In genomic region chr7:135204271-135204872, GRCh38 we compare ENCODE assay signal across 20 cellular contexts. TPM values are rescaled to one million over a fixed set of nuclear protein-coding genes. Genes with fewer than 3 reads are reported as not detected.
DNase-seq lines count a peak whose midpoint lies in the region; ATAC-seq and TF ChIP-seq lines count a peak whose summit lies in the region.
"Had no signal": no experiment of that assay in that cellular context is flagged by ENCODE, and none has a peak within 500 bp of the region (broad histone marks: within the 10 kb centered on the region; RNA-seq: fewer than 3 reads in every experiment).

No MANE protein-coding gene starts in this region.

- no peak for TF ChIP-seq CTCF in upper lobe of right lung (IDR thresholded peaks at IDR 0.05)

- no peak for ATAC-seq in Right ventricle myocardium superior (ENCODE audit: poor library complexity)
- peak; percentile 32 for ATAC-seq in upper lobe of right lung
- ATAC-seq in GM18858 (IDR thresholded peaks at IDR 0.05; ENCODE audit: unreplicated experiment) = no peak
- no peak for ATAC-seq in HG03095 (IDR thresholded peaks at IDR 0.05; ENCODE audit: unreplicated experiment)
- ATAC-seq: activated CD8-positive, alpha-beta T cell treated with anti-CD3 and anti-CD28 coated beads, Interleukin-2, amount 10 ng/mL, durations not matched to agents 7 days and 5 days; naive thymus-derived CD4-positive, alpha-beta T cell had no signal

- intact Hi-C loops in cardiac septum (cut with DNase I) = no loop called here
- intact Hi-C loops in Right ventricle myocardium superior (cut with DNase I) = no loop called here
- intact Hi-C loops in upper lobe of right lung (cut with DNase I) = no loop called here

- H3K27me3 ChIP-seq in upper lobe of right lung = no peaks in the 10 kb centered on the region

- peak overlapping the region; percentile 14 for H3K4me3 ChIP-seq in upper lobe of right lung

- DNase-seq in cardiac septum (ENCODE audit: low spot score) (peak; percentile 56), Right ventricle myocardium superior (no peak), brain pericyte (ENCODE audit: low read depth, low spot score) (peak; percentile 51), hepatic stellate cell (ENCODE audit: low spot score) (peak; percentile 75), upper lobe of right lung (no peak), DMS153 (lab: John Stamatoyannopoulos, UW) (no peak)
- DNase-seq: 8988T; activated CD8-positive, alpha-beta T cell treated with anti-CD3 and anti-CD28 coated beads, Interleukin-2, amount 10 ng/mL, durations not matched to agents 7 days and 5 days; CD4-positive, alpha-beta T cell; effector memory CD4-positive, alpha-beta T cell; head of caudate nucleus; naive thymus-derived CD4-positive, alpha-beta T cell; NCI-H1436 treated with DMSO at 0.1 percent for 48 hours; NCI-H510A; substantia nigra had no signal

- H3K27ac ChIP-seq in upper lobe of right lung = peak overlapping the region; percentile 56
- H3K27ac ChIP-seq: KMS-11 had no signal

- H3K9me3 ChIP-seq in upper lobe of right lung = no peaks in the 10 kb centered on the region

- H3K4me1 ChIP-seq in upper lobe of right lung = peaks cover 43% of the 10 kb centered on the region

- H3K36me3 ChIP-seq in upper lobe of right lung = peaks cover 41% of the 10 kb centered on the region

RNA-seq across cellular contexts. Expression of gene WDR91, which starts 7.0 kb away (rescaled TPM):
- total RNA-seq in cardiac septum (5.2 TPM), Right ventricle myocardium superior (5.1 TPM), upper lobe of right lung (30.0 TPM)

RNA-seq across cellular contexts. Expression of gene STRA8, which starts 29.3 kb away (rescaled TPM):
- total RNA-seq in cardiac septum (not detected), Right ventricle myocardium superior (not detected), upper lobe of right lung (not detected)
- total RNA-seq: activated CD8-positive, alpha-beta T cell treated with anti-CD3 and anti-CD28 coated beads, Interleukin-2, amount 10 ng/mL, durations not matched to agents 7 days and 5 days; CD4-positive, alpha-beta T cell; G401; naive thymus-derived CD4-positive, alpha-beta T cell; progenitor cell of endocrine pancreas had no signal

RNA-seq across cellular contexts. Expression of gene CYREN, which starts 33.9 kb away (rescaled TPM):
- total RNA-seq in cardiac septum (24.0 TPM), Right ventricle myocardium superior (28.9 TPM), upper lobe of right lung (39.3 TPM)

RNA-seq across cellular contexts. Expression of gene TMEM140, which starts 56.5 kb away (rescaled TPM):
- total RNA-seq in cardiac septum (15.2 TPM), Right ventricle myocardium superior (22.8 TPM), upper lobe of right lung (31.2 TPM)
- total RNA-seq: G401 had no signal

Comparison
In these comparisons a context has a peak if more than half of its experiments do, and no peak if none do; other contexts are left out.
1. DNase-seq: peak in cardiac septum (single experiment), brain pericyte (single experiment) and hepatic stellate cell (single experiment); none in Right ventricle myocardium superior (single experiment), upper lobe of right lung (single experiment) and DMS153 (single experiment).